8 cellular contexts compared by ENCODE assay signal in genomic region chr12:94725375-94726168, GRCh38.
DNase-seq lines count a peak whose midpoint lies in the region; ATAC-seq and TF ChIP-seq lines count a peak whose summit lies in the region.

No MANE protein-coding gene starts in this region.

- H3K27ac ChIP-seq in foreskin keratinocyte, result peak overlapping the region; percentile 19

- H3K27me3 ChIP-seq in foreskin keratinocyte, result no peaks in the 10 kb centered on the region

- H3K9me3 Mint-ChIP-seq in activated naive CD4-positive, alpha-beta T cell treated with anti-CD3 and anti-CD28 coated beads, Interleukin-2, amount 10 ng/mL, durations not matched to agents 7 days and 5 days, result no peaks in the 10 kb centered on the region
- peaks cover 0 to 9% of the 10 kb centered on the region in 2 donors for H3K9me3 Mint-ChIP-seq in activated naive CD4-positive, alpha-beta T cell treated with anti-CD3 and anti-CD28 coated beads, Interleukin-2, amount 50 U/mL, for 72 hours
- H3K9me3 Mint-ChIP-seq in type B pancreatic cell, result peaks cover 11% of the 10 kb centered on the region

- no peaks in the 10 kb centered on the region for H3K27me3 Mint-ChIP-seq in activated naive CD4-positive, alpha-beta T cell treated with anti-CD3 and anti-CD28 coated beads, Interleukin-2, amount 10 ng/mL, durations not matched to agents 7 days and 5 days
- no peaks in the 10 kb centered on the region for H3K27me3 Mint-ChIP-seq in type B pancreatic cell

- H3K4me1 ChIP-seq in foreskin keratinocyte, result no peaks in the 10 kb centered on the region

- CTCF ChIA-PET in activated naive CD4-positive, alpha-beta T cell treated with anti-CD3 and anti-CD28 coated beads, Interleukin-2, amount 10 ng/mL, durations not matched to agents 7 days and 5 days (lab: Charles Lee), result no interaction called here

- no peak overlapping the region for H3K27ac Mint-ChIP-seq in activated naive CD4-positive, alpha-beta T cell treated with anti-CD3 and anti-CD28 coated beads, Interleukin-2, amount 10 ng/mL, durations not matched to agents 7 days and 5 days
- no peak overlapping the region for H3K27ac Mint-ChIP-seq in activated naive CD4-positive, alpha-beta T cell treated with anti-CD3 and anti-CD28 coated beads, Interleukin-2, amount 50 U/mL, for 72 hours
- no peak overlapping the region for H3K27ac Mint-ChIP-seq in type B pancreatic cell

- no peak overlapping the region for H3K4me3 Mint-ChIP-seq in activated naive CD4-positive, alpha-beta T cell treated with anti-CD3 and anti-CD28 coated beads, Interleukin-2, amount 10 ng/mL, durations not matched to agents 7 days and 5 days
- no peak overlapping the region for H3K4me3 Mint-ChIP-seq in type B pancreatic cell

- DNase-seq in activated naive CD4-positive, alpha-beta T cell treated with anti-CD3 and anti-CD28 coated beads, Interleukin-2, amount 10 ng/mL, durations not matched to agents 7 days and 5 days, result peak; percentile 25
- no peak for DNase-seq in activated naive CD4-positive, alpha-beta T cell treated with anti-CD3 and anti-CD28 coated beads, Interleukin-2, amount 50 U/mL, for 72 hours (ENCODE audit: low spot score in 2 of 2)
- DNase-seq in RPMI8226 (peak; percentile 54), foreskin keratinocyte (peak; percentile 26 to 55), type B pancreatic cell (ENCODE audit: extremely low spot score, unreplicated experiment) (no peak), amniotic stem cell (lab: John Stamatoyannopoulos, UW) (no peak)

- ATAC-seq in activated naive CD4-positive, alpha-beta T cell treated with anti-CD3 and anti-CD28 coated beads, Interleukin-2, amount 50 U/mL, for 72 hours, result no peak
- ATAC-seq in foreskin keratinocyte (peak; percentile 64), HG03196 (IDR thresholded peaks at IDR 0.05; ENCODE audit: unreplicated experiment) (no peak), HG02642 (IDR thresholded peaks at IDR 0.05; ENCODE audit: poor library complexity, unreplicated experiment) (no peak)

- no peaks in the 10 kb centered on the region for H3K4me1 Mint-ChIP-seq in activated naive CD4-positive, alpha-beta T cell treated with anti-CD3 and anti-CD28 coated beads, Interleukin-2, amount 10 ng/mL, durations not matched to agents 7 days and 5 days
- peaks cover 9% of the 10 kb centered on the region for H3K4me1 Mint-ChIP-seq in type B pancreatic cell (ENCODE audit: unreplicated experiment)

- TF ChIP-seq CTCF in foreskin keratinocyte (conservative IDR thresholded peaks at IDR 0.05) (peak; percentile 76), type B pancreatic cell (conservative IDR thresholded peaks at IDR 0.05) (peak; percentile 64)

- no peaks in the 10 kb centered on the region for H3K36me3 Mint-ChIP-seq in activated naive CD4-positive, alpha-beta T cell treated with anti-CD3 and anti-CD28 coated beads, Interleukin-2, amount 10 ng/mL, durations not matched to agents 7 days and 5 days
- no peaks in the 10 kb centered on the region for H3K36me3 Mint-ChIP-seq in activated naive CD4-positive, alpha-beta T cell treated with anti-CD3 and anti-CD28 coated beads, Interleukin-2, amount 50 U/mL, for 72 hours
- no peaks in the 10 kb centered on the region for H3K36me3 Mint-ChIP-seq in type B pancreatic cell

Comparison
In these comparisons a context has a peak if more than half of its experiments do, and no peak if none do; other contexts are left out.
1. DNase-seq: peak in activated naive CD4-positive, alpha-beta T cell treated with anti-CD3 and anti-CD28 coated beads, Interleukin-2, amount 10 ng/mL, durations not matched to agents 7 days and 5 days (single experiment), RPMI8226 (single experiment) and foreskin keratinocyte (2 of 2); none in activated naive CD4-positive, alpha-beta T cell treated with anti-CD3 and anti-CD28 coated beads, Interleukin-2, amount 50 U/mL, for 72 hours (0 of 2), type B pancreatic cell (single experiment) and amniotic stem cell (single experiment).